ENCODE assay signal across 23 cellular contexts in the genomic region with DNA sequence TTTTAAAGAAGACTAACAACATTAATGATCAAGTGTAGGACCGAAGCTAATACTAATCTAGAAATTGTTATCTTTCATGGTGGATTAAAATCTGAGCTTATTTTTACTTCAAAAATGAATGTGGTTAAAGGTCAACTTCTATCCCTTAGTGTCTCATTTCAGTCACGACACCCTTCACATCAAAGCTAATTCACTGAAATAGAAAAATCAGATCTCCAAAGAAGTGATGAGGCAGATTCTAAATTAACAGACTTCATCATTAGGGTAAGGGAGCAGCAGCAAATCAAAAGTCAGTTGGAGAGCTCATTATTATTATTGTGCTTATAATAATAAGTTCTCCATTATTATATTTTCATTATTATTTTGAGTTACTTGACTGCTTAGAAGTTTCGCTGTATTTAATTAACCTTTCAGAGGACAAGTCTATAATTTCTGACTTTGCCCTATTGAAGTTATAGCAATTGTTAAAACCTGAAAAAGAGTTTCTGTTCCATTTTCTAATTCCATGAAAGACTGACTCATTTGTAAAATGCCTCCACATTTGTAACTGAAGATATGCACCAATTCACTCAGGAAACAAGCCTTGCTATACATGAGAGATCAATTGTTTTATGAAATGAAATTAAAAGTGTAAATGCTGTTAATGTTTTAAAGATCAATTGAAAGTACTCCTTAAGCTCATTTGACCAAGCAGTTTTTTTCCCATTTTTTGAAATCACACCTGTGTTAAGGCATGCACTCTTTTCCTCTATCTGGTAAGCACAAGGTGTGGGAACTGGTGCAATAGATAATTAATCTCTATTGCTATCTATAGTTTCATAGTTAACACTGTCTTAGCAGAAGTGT. TPM values are rescaled to one million over a fixed set of nuclear protein-coding genes. Genes with fewer than 3 reads are reported as not detected.
DNase-seq lines count a peak whose midpoint lies in the region; ATAC-seq, FAIRE-seq and TF ChIP-seq lines count a peak whose summit lies in the region.
"Had no signal": no experiment of that assay in that cellular context is flagged by ENCODE, and none has a peak within 500 bp of the region (broad histone marks: within the 10 kb centered on the region; RNA-seq: fewer than 3 reads in every experiment).

No MANE protein-coding gene starts in this region.

- RAD21 ChIA-PET in GM12878 (lab: Charles Lee; ENCODE audit: unreplicated experiment): interaction anchor here (0.7 to 3.7 kb wide), 46 partner anchors 9 to 506 kb away, joined by 3 to 70 read pairs (median 5); partner anchors contain the start of genes CMC1 and EOMES

- BruUV-seq in GM12878 (replicated peaks; lab: Mats Ljungman, UMichigan): no TSS peak

- no peak overlapping the region for H3K4me2 ChIP-seq in GM12878 (ENCODE audit: control insufficient read depth, insufficient read depth)

- no peak overlapping the region for H3K9ac ChIP-seq in GM12878 (ENCODE audit: control insufficient read depth, insufficient read depth, low read length)

- no peak overlapping the region for H3K27ac Mint-ChIP-seq in nephron progenitor cell

- H3K79me2 ChIP-seq in GM12878 (ENCODE audit: control insufficient read depth, insufficient read depth, low read length): no peaks in the 10 kb centered on the region

- POLR2A ChIA-PET in GM12878 (lab: Charles Lee): interaction anchor here (0.6 to 2.1 kb wide), 16 partner anchors 13 to 506 kb away, joined by 3 to 11 read pairs (median 4); no protein-coding TSS in a partner anchor

- TF ChIP-seq EP300 in GM12878 (IDR thresholded peaks at IDR 0.05; ENCODE audit: borderline replicate concordance in 1 of 2, control insufficient read depth in 1 of 2, low read depth in 2 of 2, low read length in 2 of 2): peak; percentile 78 to 88; a peak in 3 of 4 replicates

- H3K36me3 Mint-ChIP-seq in nephron progenitor cell (ENCODE audit: low read depth): no peaks in the 10 kb centered on the region

- no peaks in the 10 kb centered on the region for H3K4me1 ChIP-seq in GM12878 (ENCODE audit: control insufficient read depth, insufficient read depth, low read length)
- H3K4me1 ChIP-seq: heart left ventricle, transverse colon had no signal

- H3K9me3 Mint-ChIP-seq in nephron progenitor cell: peaks cover 13% of the 10 kb centered on the region

- H2AFZ ChIP-seq in GM12878 (ENCODE audit: control insufficient read depth, low read depth, low read length): no peak overlapping the region

- H3K36me3 ChIP-seq in GM12878 (ENCODE audit: control insufficient read depth in 2 of 2, insufficient read depth in 2 of 2, low read length in 1 of 2): no peaks in the 10 kb centered on the region
- H3K36me3 ChIP-seq: heart left ventricle, transverse colon had no signal

- TF ChIP-seq RAD21 in GM12878 (IDR thresholded peaks at IDR 0.05; ENCODE audit: insufficient read depth, low read depth, low read length): no peak

- TF ChIP-seq POLR2A in GM12878 (IDR thresholded peaks at IDR 0.05; ENCODE audit: low read depth, low read length): no peak

- intact Hi-C loops in GM12878 (cut with micrococcal nuclease; ENCODE audit: unreplicated experiment): loop anchor here (1.0 to 5.0 kb wide), 2 partner anchors 81 to 181 kb away; no protein-coding TSS in a partner anchor

- no peaks in the 10 kb centered on the region for H3K27me3 Mint-ChIP-seq in nephron progenitor cell (ENCODE audit: low read depth, poor library complexity)

- TF ChIP-seq CTCF in GM12878 (IDR thresholded peaks at IDR 0.05 in 2 of 3, conservative IDR thresholded peaks at IDR 0.05 in 1 of 3; ENCODE audit: control insufficient read depth in 2 of 3, extremely low read depth in 1 of 3, insufficient read depth in 1 of 3, low read depth in 3 of 3, low read length in 3 of 3) (no peak), nephron progenitor cell (IDR thresholded peaks at IDR 0.05) (no peak)

- no peak overlapping the region for H3K27ac ChIP-seq in GM12878 (ENCODE audit: control insufficient read depth, insufficient read depth)
- H3K27ac ChIP-seq: heart left ventricle, RWPE1, transverse colon had no signal

- no peaks in the 10 kb centered on the region for H3K27me3 ChIP-seq in GM12878 (replicated peaks in 1 of 2; ENCODE audit: control insufficient read depth in 2 of 2, insufficient read depth in 2 of 2, low read length in 1 of 2)
- H3K27me3 ChIP-seq: heart left ventricle, transverse colon had no signal

- H4K20me1 ChIP-seq in GM12878 (ENCODE audit: control insufficient read depth, insufficient read depth): no peaks in the 10 kb centered on the region

- H3K4me1 Mint-ChIP-seq in nephron progenitor cell: no peaks in the 10 kb centered on the region
- H3K4me1 Mint-ChIP-seq: neural crest cell had no signal

- no peak for FAIRE-seq in GM12878 (lab: Jason Lieb, UNC)
- FAIRE-seq: endothelial cell of umbilical vein, GM19239 had no signal

- ATAC-seq in GM18498 (IDR thresholded peaks at IDR 0.05; ENCODE audit: unreplicated experiment) (peak; percentile 77), GM18867 (IDR thresholded peaks at IDR 0.05; ENCODE audit: unreplicated experiment) (peak; percentile 90), HG02981 (IDR thresholded peaks at IDR 0.05; ENCODE audit: unreplicated experiment) (peak; percentile 67), GM12878 (peak; percentile 91)
- ATAC-seq: HCT116, heart left ventricle had no signal

- in situ Hi-C loops in GM12878 (cut with MboI): no loop called here

- 53% methylated on average over 3 of the region's 3 CpGs for WGBS in GM12878 (ENCODE audit: insufficient coverage, insufficient replicate concordance, low lambda C conversion rate, missing lambda C conversion rate)

- CTCF ChIA-PET in GM12878 (lab: Yijun Ruan, JAX): interaction anchor here (0.6 to 2.5 kb wide), 22 partner anchors 11 to 513 kb away, joined by 3 to 10 read pairs (median 4); no protein-coding TSS in a partner anchor

- SMC1A ChIA-PET in GM12878 (lab: Charles Lee; ENCODE audit: uncharacterized antibody, unreplicated experiment): interaction anchor here (0.6 to 3.9 kb wide), 45 partner anchors 9 to 506 kb away, joined by 3 to 62 read pairs (median 6); partner anchors contain the start of genes CMC1 and EOMES

- peaks cover 2% of the 10 kb centered on the region; the same call in 2 of the 3 replicates for H3K9me3 ChIP-seq in GM12878 (replicated peaks; ENCODE audit: control insufficient read depth, insufficient read depth, low read length)

- H3K4me3 ChIP-seq in GM12878: no peak overlapping the region
- H3K4me3 ChIP-seq: heart left ventricle, transverse colon had no signal

- no peak overlapping the region for H3K4me3 Mint-ChIP-seq in nephron progenitor cell
- H3K4me3 Mint-ChIP-seq: neural crest cell had no signal

- DNase-seq in GM12878 (ENCODE audit: low read depth, low spot score) (peak; percentile 28), nephron progenitor cell (no peak), middle frontal gyrus (ENCODE audit: extremely low spot score, low spot score) (no peak), EL (no peak)
- DNase-seq: activated gamma-delta T cell; AML-193; anterior cingulate cortex; dermis blood vessel endothelial cell; heart left ventricle; NCI-H146; NCI-H2171; NCI-H526; stimulated activated naive CD4-positive, alpha-beta T cell; T1000; transverse colon had no signal

TF ChIP-seq in GM12878, 131 proteins besides CTCF, POLR2A, EP300 and RAD21 (continues in another document):
- TF ChIP-seq ASH2L (IDR thresholded peaks at IDR 0.05; ENCODE audit: borderline replicate concordance, low read depth) (no peak), HSF1 (IDR thresholded peaks at IDR 0.05; ENCODE audit: low read depth, low read length) (no peak), NR2C1 (IDR thresholded peaks at IDR 0.05) (peak; percentile 26; the same call in 1 of the 2 replicates), YBX1 (IDR thresholded peaks at IDR 0.05) (no peak), DPF2 (IDR thresholded peaks at IDR 0.05) (peak; percentile 97)
- TF ChIP-seq, protein P1, sequence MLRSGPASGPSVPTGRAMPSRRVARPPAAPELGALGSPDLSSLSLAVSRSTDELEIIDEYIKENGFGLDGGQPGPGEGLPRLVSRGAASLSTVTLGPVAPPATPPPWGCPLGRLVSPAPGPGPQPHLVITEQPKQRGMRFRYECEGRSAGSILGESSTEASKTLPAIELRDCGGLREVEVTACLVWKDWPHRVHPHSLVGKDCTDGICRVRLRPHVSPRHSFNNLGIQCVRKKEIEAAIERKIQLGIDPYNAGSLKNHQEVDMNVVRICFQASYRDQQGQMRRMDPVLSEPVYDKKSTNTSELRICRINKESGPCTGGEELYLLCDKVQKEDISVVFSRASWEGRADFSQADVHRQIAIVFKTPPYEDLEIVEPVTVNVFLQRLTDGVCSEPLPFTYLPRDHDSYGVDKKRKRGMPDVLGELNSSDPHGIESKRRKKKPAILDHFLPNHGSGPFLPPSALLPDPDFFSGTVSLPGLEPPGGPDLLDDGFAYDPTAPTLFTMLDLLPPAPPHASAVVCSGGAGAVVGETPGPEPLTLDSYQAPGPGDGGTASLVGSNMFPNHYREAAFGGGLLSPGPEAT (IDR thresholded peaks at IDR 0.05; ENCODE audit: low read depth): peak; percentile 96

RNA-seq across cellular contexts. Expression of gene CMC1, which starts 23.1 kb away (rescaled TPM):
- total RNA-seq in GM12878 (2013; cell fraction: nucleolus; rRNA removed): 59.0 and 65.7 TPM in 2 replicates
- total RNA-seq in GM12878 (2014; rRNA removed) (12.3 and 13.8 TPM in 2 replicates), GM12878 (2014; rRNA removed; fragmentation: Illumina TruSeq; extraction: Trizol) (15.9 and 16.2 TPM in 2 replicates), GM12878 (2021) (22.9 and 27.1 TPM in 2 replicates)
- 13.4 TPM for polyA plus RNA-seq in GM12878 (2011; ENCODE audit: low read depth)
- polyA plus RNA-seq in GM12878 (2011; rRNA removed) (84.3 and 148 TPM in 2 replicates), GM12878 (2014; fragmentation: Illumina TruSeq; extraction: Trizol) (13.0 and 16.3 TPM in 2 replicates), GM12878 (2014; fragmentation: Nextera tagmentation; extraction: Ambion mirVana) (10 to 100 TPM; 26.9 to 41.2 TPM), GM12878 (2014; rRNA removed) (31.4 and 32.6 TPM in 2 replicates), GM12878 (2016; fragmentation: Nextera tagmentation; extraction: Ambion mirVana) (100 to 1,000 TPM in 1 of 2 experiments, 10 to 100 TPM in 1; 94.4 to 118 TPM)
- polyA plus RNA-seq in GM12878 (2011; cell fraction: cytosol; rRNA removed): 25.1 and 25.6 TPM in 2 replicates
- 38.7 and 50.8 TPM in 2 replicates for polyA plus RNA-seq in GM12878 (2011; cell fraction: nucleus; rRNA removed)
- polyA plus RNA-seq in GM12878 (2012): 24.4 and 28.2 TPM in 2 replicates
- 13.3 and 15.8 TPM in 2 replicates for polyA minus RNA-seq in GM12878 (2011; rRNA and poly(A)+ RNA removed)
- 10.4 and 23.9 TPM in 2 replicates for polyA minus RNA-seq in GM12878 (2011; cell fraction: cytosol; rRNA and poly(A)+ RNA removed)
- polyA minus RNA-seq in GM12878 (2011; cell fraction: nucleus; rRNA and poly(A)+ RNA removed): 52.2 and 85.2 TPM in 2 replicates
